Comparison of ENCODE assay signal across 8 cellular contexts in genomic region chr22:36470162-36470993, GRCh38. TPM values are rescaled to one million over a fixed set of nuclear protein-coding genes. Genes with fewer than 3 reads are reported as not detected.
DNase-seq lines count a peak whose midpoint lies in the region; ATAC-seq and TF ChIP-seq lines count a peak whose summit lies in the region.

No MANE protein-coding gene starts in this region.

- DNase-seq in DMS53 treated with DMSO at 0.1 percent for 48 hours (lab: John Stamatoyannopoulos, UW; ENCODE audit: unreplicated experiment) = peak; percentile 20
- DNase-seq in KBM-7 = peak; percentile 80
- peak; percentile 88 for DNase-seq in SK-MEL-5 (ENCODE audit: low read depth, low spot score)
- DNase-seq in activated gamma-delta T cell treated with anti-CD3 and anti-CD28 coated beads, Interleukin-2, amount 50 U/mL, for 16 hours (ENCODE audit: low read depth) = peak; percentile 72
- DNase-seq in foreskin melanocyte = peak; percentile 67
- DNase-seq in omental fat pad (ENCODE audit: low spot score) = no peak
- DNase-seq in substantia nigra (lab: John Stamatoyannopoulos, UW) = peak; percentile 20 to 87 (median 69)

- TF ChIP-seq CTCF in omental fat pad (IDR thresholded peaks at IDR 0.05) = peak in 1 of 3 donors; percentile 46

- peak overlapping the region; percentile 49 for H3K27ac ChIP-seq in substantia nigra (ENCODE audit: low read depth, low read length, poor library complexity, severe bottlenecking)

- ATAC-seq in omental fat pad (ENCODE audit: low FRiP score) (peak; percentile 43), GM21825 (IDR thresholded peaks at IDR 0.05; ENCODE audit: unreplicated experiment) (no peak)

- in situ Hi-C loops in KBM-7 (cut with MboI; ENCODE audit: low pct_unique_long_range_greater_than_20kb, low sequenced_read_pairs) (no loop called here), SK-MEL-5 (cut with HindIII; ENCODE audit: low pct_unique_long_range_greater_than_20kb, low sequenced_read_pairs) (no loop called here)

RNA-seq across cellular contexts. Expression of gene TXN2, which starts 11.1 kb away (rescaled TPM):
- total RNA-seq in SK-MEL-5 (2014; rRNA removed; shearing (Covaris generic)) = 26.9 and 37.1 TPM in 2 replicates
- 121 and 159 TPM in 2 replicates for polyA plus RNA-seq in SK-MEL-5 (2015; cell fraction: cytosol; rRNA removed)
- 63.3 and 70.3 TPM in 2 replicates for polyA plus RNA-seq in SK-MEL-5 (2015; cell fraction: nucleus; rRNA removed)
- 10 to 100 TPM; 53.2 to 82.0 (median 66.2) TPM for total RNA-seq in omental fat pad

RNA-seq across cellular contexts. Expression of gene FOXRED2, which starts 36.5 kb away (rescaled TPM):
- 12.9 and 15.2 TPM in 2 replicates for total RNA-seq in SK-MEL-5 (2014; rRNA removed; shearing (Covaris generic))
- polyA plus RNA-seq in SK-MEL-5 (2015; cell fraction: cytosol; rRNA removed) = 52.5 and 58.4 TPM in 2 replicates
- polyA plus RNA-seq in SK-MEL-5 (2015; cell fraction: nucleus; rRNA removed) = 9.4 and 17.2 TPM in 2 replicates
- total RNA-seq in omental fat pad = 10 to 100 TPM in 1 of 4 donors, 1 to 10 TPM in 3; 4.0 to 11.7 (median 5.1) TPM

RNA-seq across cellular contexts. Expression of gene EIF3D, which starts 58.6 kb away (rescaled TPM):
- total RNA-seq in SK-MEL-5 (2014; rRNA removed; shearing (Covaris generic)) = 750 and 852 TPM in 2 replicates
- polyA plus RNA-seq in SK-MEL-5 (2015; cell fraction: cytosol; rRNA removed) = 642 and 677 TPM in 2 replicates
- 414 and 495 TPM in 2 replicates for polyA plus RNA-seq in SK-MEL-5 (2015; cell fraction: nucleus; rRNA removed)
- 100 to 1,000 TPM; 248 to 355 (median 268) TPM for total RNA-seq in omental fat pad
